1 cellular context compared by ENCODE assay signal in genomic region chr6:15364401-15365037, GRCh38.
TF ChIP-seq lines count a peak whose summit lies in the region.

No MANE protein-coding gene starts in this region.

TF ChIP-seq in SK-N-SH treated with all-trans-retinoic acid at 6 μM for 48 hours, 23 proteins besides CTCF, POLR2A, EP300 and RAD21 (continued from another document):
- TF ChIP-seq ZFP3 (CRISPR knock-in tag; IDR thresholded peaks at IDR 0.05), result no peak
- no peak for TF ChIP-seq RARB (CRISPR knock-in tag; IDR thresholded peaks at IDR 0.05)
- TF ChIP-seq, protein P1, sequence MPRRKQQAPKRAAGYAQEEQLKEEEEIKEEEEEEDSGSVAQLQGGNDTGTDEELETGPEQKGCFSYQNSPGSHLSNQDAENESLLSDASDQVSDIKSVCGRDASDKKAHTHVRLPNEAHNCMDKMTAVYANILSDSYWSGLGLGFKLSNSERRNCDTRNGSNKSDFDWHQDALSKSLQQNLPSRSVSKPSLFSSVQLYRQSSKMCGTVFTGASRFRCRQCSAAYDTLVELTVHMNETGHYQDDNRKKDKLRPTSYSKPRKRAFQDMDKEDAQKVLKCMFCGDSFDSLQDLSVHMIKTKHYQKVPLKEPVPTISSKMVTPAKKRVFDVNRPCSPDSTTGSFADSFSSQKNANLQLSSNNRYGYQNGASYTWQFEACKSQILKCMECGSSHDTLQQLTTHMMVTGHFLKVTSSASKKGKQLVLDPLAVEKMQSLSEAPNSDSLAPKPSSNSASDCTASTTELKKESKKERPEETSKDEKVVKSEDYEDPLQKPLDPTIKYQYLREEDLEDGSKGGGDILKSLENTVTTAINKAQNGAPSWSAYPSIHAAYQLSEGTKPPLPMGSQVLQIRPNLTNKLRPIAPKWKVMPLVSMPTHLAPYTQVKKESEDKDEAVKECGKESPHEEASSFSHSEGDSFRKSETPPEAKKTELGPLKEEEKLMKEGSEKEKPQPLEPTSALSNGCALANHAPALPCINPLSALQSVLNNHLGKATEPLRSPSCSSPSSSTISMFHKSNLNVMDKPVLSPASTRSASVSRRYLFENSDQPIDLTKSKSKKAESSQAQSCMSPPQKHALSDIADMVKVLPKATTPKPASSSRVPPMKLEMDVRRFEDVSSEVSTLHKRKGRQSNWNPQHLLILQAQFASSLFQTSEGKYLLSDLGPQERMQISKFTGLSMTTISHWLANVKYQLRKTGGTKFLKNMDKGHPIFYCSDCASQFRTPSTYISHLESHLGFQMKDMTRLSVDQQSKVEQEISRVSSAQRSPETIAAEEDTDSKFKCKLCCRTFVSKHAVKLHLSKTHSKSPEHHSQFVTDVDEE (CRISPR knock-in tag; IDR thresholded peaks at IDR 0.05), result no peak
- no peak for TF ChIP-seq TOX (CRISPR knock-in tag; IDR thresholded peaks at IDR 0.05; ENCODE audit: borderline replicate concordance)
- TF ChIP-seq ZNF565 (CRISPR knock-in tag; conservative IDR thresholded peaks at IDR 0.05; ENCODE audit: low read depth), result no peak
- TF ChIP-seq ISL1 (CRISPR knock-in tag; IDR thresholded peaks at IDR 0.05), result no peak
- TF ChIP-seq, protein P2, sequence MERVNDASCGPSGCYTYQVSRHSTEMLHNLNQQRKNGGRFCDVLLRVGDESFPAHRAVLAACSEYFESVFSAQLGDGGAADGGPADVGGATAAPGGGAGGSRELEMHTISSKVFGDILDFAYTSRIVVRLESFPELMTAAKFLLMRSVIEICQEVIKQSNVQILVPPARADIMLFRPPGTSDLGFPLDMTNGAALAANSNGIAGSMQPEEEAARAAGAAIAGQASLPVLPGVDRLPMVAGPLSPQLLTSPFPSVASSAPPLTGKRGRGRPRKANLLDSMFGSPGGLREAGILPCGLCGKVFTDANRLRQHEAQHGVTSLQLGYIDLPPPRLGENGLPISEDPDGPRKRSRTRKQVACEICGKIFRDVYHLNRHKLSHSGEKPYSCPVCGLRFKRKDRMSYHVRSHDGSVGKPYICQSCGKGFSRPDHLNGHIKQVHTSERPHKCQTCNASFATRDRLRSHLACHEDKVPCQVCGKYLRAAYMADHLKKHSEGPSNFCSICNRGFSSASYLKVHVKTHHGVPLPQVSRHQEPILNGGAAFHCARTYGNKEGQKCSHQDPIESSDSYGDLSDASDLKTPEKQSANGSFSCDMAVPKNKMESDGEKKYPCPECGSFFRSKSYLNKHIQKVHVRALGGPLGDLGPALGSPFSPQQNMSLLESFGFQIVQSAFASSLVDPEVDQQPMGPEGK (CRISPR knock-in tag; IDR thresholded peaks at IDR 0.05; ENCODE audit: borderline replicate concordance), result no peak
- no peak for TF ChIP-seq BACH2 (CRISPR knock-in tag; IDR thresholded peaks at IDR 0.05; ENCODE audit: borderline replicate concordance)
- no peak for TF ChIP-seq ZC3H10 (CRISPR knock-in tag; IDR thresholded peaks at IDR 0.05)
